In the genomic region with DNA sequence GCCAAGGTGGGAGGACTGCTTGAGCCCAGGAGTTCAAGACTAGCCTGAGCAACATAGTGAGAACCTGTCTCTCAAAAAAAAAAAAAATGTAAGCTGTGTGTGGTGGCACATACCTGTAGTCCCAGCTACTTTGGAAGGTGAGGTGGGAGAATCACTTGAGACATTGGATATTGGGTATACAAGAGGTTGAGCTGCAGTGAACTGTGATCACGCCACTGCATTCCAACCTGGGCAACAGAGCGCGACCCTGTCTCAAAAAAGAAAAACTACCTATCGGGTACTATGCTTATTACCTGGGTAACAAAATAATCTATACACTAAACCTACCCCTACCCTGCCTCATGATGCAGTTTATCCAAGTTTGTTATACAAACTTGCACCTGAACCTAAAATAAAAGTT, we compare ENCODE assay signal across 18 cellular contexts.
DNase-seq lines count a peak whose midpoint lies in the region; ATAC-seq, FAIRE-seq and TF ChIP-seq lines count a peak whose summit lies in the region.
"Had no signal": no experiment of that assay in that cellular context is flagged by ENCODE, and none has a peak within 500 bp of the region (broad histone marks: within the 10 kb centered on the region; RNA-seq: fewer than 3 reads in every experiment).

No MANE protein-coding gene starts in this region.

- peaks cover 6% of the 10 kb centered on the region for H3K36me3 Mint-ChIP-seq in astrocyte (ENCODE audit: low read depth, unreplicated experiment)

- H3K4me3 ChIP-seq in A549 (no peak overlapping the region), astrocyte (ENCODE audit: insufficient read depth, low read depth, low read length) (no peak overlapping the region), smooth muscle cell (no peak overlapping the region)
- H3K4me3 ChIP-seq: BLaER1, GM23248, HAP-1 had no signal

- H3K9ac ChIP-seq in astrocyte (ENCODE audit: low read length) (no peak overlapping the region), smooth muscle cell (ENCODE audit: low read depth) (no peak overlapping the region)
- H3K9ac ChIP-seq: BLaER1, GM23248 had no signal

- no peaks in the 10 kb centered on the region for H3K36me3 ChIP-seq in astrocyte (ENCODE audit: insufficient read depth, low read length)
- H3K36me3 ChIP-seq in smooth muscle cell (ENCODE audit: low read depth) = no peaks in the 10 kb centered on the region
- H3K36me3 ChIP-seq: HAP-1 had no signal

- no peak for TF ChIP-seq EP300 in A549 (IDR thresholded peaks at IDR 0.05)

- H3K79me2 ChIP-seq in astrocyte (ENCODE audit: insufficient read depth, low read length) (no peaks in the 10 kb centered on the region), smooth muscle cell (ENCODE audit: low read depth) (peaks cover 10% of the 10 kb centered on the region)

- no peak for TF ChIP-seq RAD21 in A549 (conservative IDR thresholded peaks at IDR 0.05 in 1 of 2, IDR thresholded peaks at IDR 0.05 in 1 of 2)

- H3K27ac Mint-ChIP-seq in astrocyte (ENCODE audit: unreplicated experiment) = peak overlapping the region; percentile 18
- H3K27ac Mint-ChIP-seq: CD14-positive monocyte; CD4-positive, alpha-beta memory T cell had no signal

- no peaks in the 10 kb centered on the region for H3K27me3 Mint-ChIP-seq in astrocyte (ENCODE audit: low read depth, unreplicated experiment)
- H3K27me3 Mint-ChIP-seq: CD4-positive, alpha-beta memory T cell had no signal

- H3K4me2 ChIP-seq in A549 (no peak overlapping the region), astrocyte (ENCODE audit: low read length) (no peak overlapping the region), smooth muscle cell (no peak overlapping the region)
- H3K4me2 ChIP-seq: BLaER1 had no signal

- TF ChIP-seq POLR2A in A549 (IDR thresholded peaks at IDR 0.05; ENCODE audit: low read length) = no peak

- DNase-seq in A549 (ENCODE audit: low read depth in 1 of 2, low spot score in 1 of 2) (no peak), astrocyte (ENCODE audit: low read depth) (no peak), left kidney (ENCODE audit: low read depth, low spot score) (peak; percentile 75), smooth muscle cell (lab: John Stamatoyannopoulos, UW; ENCODE audit: unreplicated experiment) (no peak), mesenteric fat pad (ENCODE audit: low spot score) (no peak), SKM-1 treated with dmso at 0.1 percent for 144 hours (lab: John Stamatoyannopoulos, UW; ENCODE audit: unreplicated experiment) (no peak), NCI-H1048 (lab: John Stamatoyannopoulos, UW) (no peak)
- DNase-seq: CD4-positive, alpha-beta memory T cell; DMS153; DMS79; GDM1; GM23248; IMR-90 had no signal

- H3K9me3 ChIP-seq in A549 (peaks cover 9% of the 10 kb centered on the region; the same call in 2 of the 3 replicates), astrocyte (ENCODE audit: insufficient read depth, low read depth, low read length) (no peaks in the 10 kb centered on the region), smooth muscle cell (replicated peaks; ENCODE audit: low read depth) (no peaks in the 10 kb centered on the region)
- H3K9me3 ChIP-seq: HAP-1 had no signal

- H4K20me1 ChIP-seq in astrocyte (ENCODE audit: insufficient read depth, low read length) (no peaks in the 10 kb centered on the region), smooth muscle cell (ENCODE audit: low read depth) (no peaks in the 10 kb centered on the region)
- H4K20me1 ChIP-seq: BLaER1 had no signal

- TF ChIP-seq CTCF in A549 (IDR thresholded peaks at IDR 0.05) (no peak), astrocyte (IDR thresholded peaks at IDR 0.05; ENCODE audit: insufficient read depth, low read depth, low read length) (no peak), smooth muscle cell (IDR thresholded peaks at IDR 0.05; ENCODE audit: borderline replicate concordance, insufficient read depth, poor library complexity, severe bottlenecking) (no peak)

- peaks cover 34% of the 10 kb centered on the region for H3K4me1 Mint-ChIP-seq in astrocyte (ENCODE audit: low read depth, unreplicated experiment)

- peaks cover 11% of the 10 kb centered on the region for H3F3A ChIP-seq in smooth muscle cell (ENCODE audit: low read depth)

- peaks cover 3% of the 10 kb centered on the region for H3K9me3 Mint-ChIP-seq in astrocyte (ENCODE audit: unreplicated experiment)
- H3K9me3 Mint-ChIP-seq: CD4-positive, alpha-beta memory T cell had no signal

- POLR2A ChIA-PET in A549 (lab: Yijun Ruan, JAX) = no interaction called here

- H3K27me3 ChIP-seq in astrocyte (ENCODE audit: insufficient read depth, low read length) (no peaks in the 10 kb centered on the region), smooth muscle cell (ENCODE audit: low read depth) (no peaks in the 10 kb centered on the region)
- H3K27me3 ChIP-seq: BLaER1 had no signal

- CTCF ChIA-PET in A549 (lab: Yijun Ruan, JAX) = interaction anchor here (1.0 to 1.7 kb wide), 2 partner anchors 8 to 336 kb away, joined by 3 to 8 read pairs; no protein-coding TSS in a partner anchor

- H3K4me1 ChIP-seq in A549 (peaks cover 23% of the 10 kb centered on the region), astrocyte (ENCODE audit: insufficient read depth, low read length) (peaks cover 11% of the 10 kb centered on the region), smooth muscle cell (ENCODE audit: low read depth) (peaks cover 26% of the 10 kb centered on the region)
- H3K4me1 ChIP-seq: HAP-1 had no signal

- no peak overlapping the region for H2AFZ ChIP-seq in astrocyte (ENCODE audit: low read depth, low read length)
- no peak overlapping the region for H2AFZ ChIP-seq in smooth muscle cell (ENCODE audit: low read depth)
- H2AFZ ChIP-seq: GM23248 had no signal

- no peak overlapping the region for H3K4me3 Mint-ChIP-seq in astrocyte (ENCODE audit: unreplicated experiment)
- H3K4me3 Mint-ChIP-seq: CD14-positive monocyte; CD4-positive, alpha-beta memory T cell had no signal

- 91% methylated on average over 4 of the region's 4 CpGs for WGBS in A549 (ENCODE audit: missing lambda C conversion rate)
- WGBS in smooth muscle cell (ENCODE audit: low lambda C conversion rate) = 100% methylated on average over 4 of the region's 4 CpGs

- H3K27ac ChIP-seq in A549 = peak overlapping the region; percentile 33 to 47; a peak in 3 of 6 replicates
- H3K27ac ChIP-seq in astrocyte (ENCODE audit: low read depth, low read length) = no peak overlapping the region
- peak overlapping the region; percentile 89 for H3K27ac ChIP-seq in smooth muscle cell (ENCODE audit: low read depth)
- H3K27ac ChIP-seq: 22Rv1, BLaER1, GM23248 had no signal

- no peak for FAIRE-seq in A549 (lab: Jason Lieb, UNC)
- FAIRE-seq in astrocyte (lab: Jason Lieb, UNC) = no peak
- FAIRE-seq: HTR-8/SVneo had no signal

- no peak for ATAC-seq in A549

TF ChIP-seq in A549, 52 proteins besides CTCF, POLR2A, EP300 and RAD21:
- TF ChIP-seq MAZ (IDR thresholded peaks at IDR 0.05; ENCODE audit: borderline replicate concordance, low read depth, low read length) (no peak), HES2 (IDR thresholded peaks at IDR 0.05) (no peak), ZC3H11A (IDR thresholded peaks at IDR 0.05) (no peak), EHF (CRISPR knock-in tag; IDR thresholded peaks at IDR 0.05) (no peak), POLR2AphosphoS2 (conservative IDR thresholded peaks at IDR 0.05; ENCODE audit: low read length) (no peak)
TF ChIP-seq in A549: peak in this region for 0.
